ENCODE assay signal across 8 cellular contexts in the genomic region with DNA sequence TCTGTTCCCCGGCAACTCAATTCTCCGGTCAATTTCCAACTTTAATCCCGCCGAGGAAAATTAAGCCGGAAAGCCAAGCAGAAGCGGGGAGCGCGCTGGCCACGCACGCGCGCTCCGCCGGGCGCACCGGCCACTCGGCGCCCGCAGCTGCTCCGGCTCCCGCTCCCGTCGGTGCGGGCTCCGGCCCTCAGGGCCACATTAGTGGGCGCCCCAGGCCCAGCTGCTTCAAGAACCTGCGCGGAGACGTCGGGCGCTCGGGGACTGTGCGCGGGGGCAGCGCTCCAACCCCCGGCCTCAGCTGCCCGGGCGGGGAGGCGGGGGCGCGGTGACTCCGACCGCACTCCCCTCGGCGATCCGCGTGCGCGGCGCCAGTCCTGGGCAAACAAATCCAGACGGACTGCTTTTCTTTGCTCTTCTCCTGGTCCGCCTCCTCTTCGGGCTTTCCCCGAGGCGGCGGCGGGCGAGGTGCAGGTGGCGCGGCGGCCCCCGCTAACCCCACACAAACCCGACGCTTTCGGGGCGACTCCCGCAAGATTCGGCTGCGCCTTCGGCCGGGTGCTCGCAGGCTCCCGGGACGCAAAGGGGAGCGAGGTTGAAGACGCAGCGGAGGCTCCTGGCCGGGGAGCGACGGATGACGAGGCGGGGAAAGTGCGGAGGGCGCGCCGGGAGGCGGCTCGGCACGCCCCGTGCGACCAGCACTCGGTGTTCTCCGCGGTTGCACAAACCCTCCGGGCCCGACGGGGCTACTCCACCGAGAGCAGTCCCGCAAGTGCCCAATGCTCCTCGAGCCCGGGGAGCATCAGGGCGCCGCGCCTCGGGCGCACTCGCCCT. TPM values are rescaled to one million over a fixed set of nuclear protein-coding genes. Genes with fewer than 3 reads are reported as not detected.
DNase-seq lines count a peak whose midpoint lies in the region; ATAC-seq, FAIRE-seq and TF ChIP-seq lines count a peak whose summit lies in the region.
"Not testable (repeated sequence)": the region's sequence is repeated elsewhere in the genome, so short reads cannot be mapped to it uniquely, and the experiment has no call there.

No MANE protein-coding gene starts in this region.

- H3K27ac Mint-ChIP-seq in natural killer cell = peak overlapping the region; percentile 93 to 95

- H2AFZ ChIP-seq in DND-41 (ENCODE audit: low read depth, low read length) = peak overlapping the region; percentile 83
- H2AFZ ChIP-seq in KMS-11 (ENCODE audit: low read depth) = peak overlapping the region; percentile 81

- intact Hi-C loops in heart left ventricle (cut with DNase I) = loop anchor here in 9 of 10 donors (2.0 to 10.0 kb wide), 10 partner anchors 76 to 806 kb away; no protein-coding TSS in a partner anchor
- intact Hi-C loops in natural killer cell (cut with micrococcal nuclease) = loop anchor here (5.0 kb wide), 2 partner anchors 66 to 151 kb away; no protein-coding TSS in a partner anchor

- H3K27ac ChIP-seq in DND-41 (ENCODE audit: low read length) (peak overlapping the region; percentile 70), VCaP (peak overlapping the region; percentile 64), brain microvascular endothelial cell (peak overlapping the region; percentile 73), heart left ventricle (peak overlapping the region; percentile 73 to 91 (median 81)), stomach smooth muscle (ENCODE audit: low read length) (peak overlapping the region; percentile 78)
- H3K27ac ChIP-seq in KMS-11 = not testable (repeated sequence)

- WGBS in heart left ventricle, 4 donors = 1% methylated on average over 33 to 107 of the region's 107 CpGs

- H3K9me3 Mint-ChIP-seq in natural killer cell = not testable (repeated sequence)

- peak overlapping the region; percentile 99 for H3K4me3 Mint-ChIP-seq in natural killer cell

- in situ Hi-C loops in brain microvascular endothelial cell (cut with HindIII; ENCODE audit: low pct_ligation_motif_present, low sequenced_read_pairs) = not testable (repeated sequence)

- H3K27me3 Mint-ChIP-seq in natural killer cell (ENCODE audit: low read depth in 2 of 2) = not testable (repeated sequence)

- H4K20me1 ChIP-seq in DND-41 (ENCODE audit: insufficient read depth, low read length) = peaks cover 20% of the 10 kb centered on the region; the same call in 1 of the 2 replicates
- not testable (repeated sequence) for H4K20me1 ChIP-seq in KMS-11 (ENCODE audit: insufficient read depth)

- DNase-seq in DND-41 (peak; percentile 39), H54 (ENCODE audit: insufficient read length, low spot score) (peak; percentile 44), brain microvascular endothelial cell (peak; percentile 14), heart left ventricle (peak; percentile 27 to 77 (median 59)), natural killer cell (peak; percentile 49)

- FAIRE-seq in H54 (lab: Jason Lieb, UNC) = not testable (repeated sequence)

- not testable (repeated sequence) for H3K36me3 ChIP-seq in DND-41 (ENCODE audit: insufficient read depth, low read length); KMS-11 (ENCODE audit: insufficient read depth); brain microvascular endothelial cell (replicated peaks); stomach smooth muscle (ENCODE audit: control insufficient read depth in 2 of 2, insufficient read depth in 2 of 2, low read length in 2 of 2)
- peaks cover 0 to 13% (median 0%) of the 10 kb centered on the region in 9 donors for H3K36me3 ChIP-seq in heart left ventricle

- peak overlapping the region; percentile 49 to 72; a peak in 3 of 4 replicates for H3K4me3 ChIP-seq in DND-41 (ENCODE audit: low read depth in 1 of 2, low read length in 2 of 2)
- not testable (repeated sequence) for H3K4me3 ChIP-seq in KMS-11 (IDR thresholded peaks at IDR 0.05; ENCODE audit: insufficient read depth, low read depth, low read length)
- H3K4me3 ChIP-seq in brain microvascular endothelial cell (ENCODE audit: low read depth, low read length) = peak overlapping the region; percentile 79
- peak overlapping the region; percentile 62 to 80 (median 70) for H3K4me3 ChIP-seq in heart left ventricle
- peak overlapping the region; percentile 73 to 89 for H3K4me3 ChIP-seq in stomach smooth muscle (ENCODE audit: low read length in 2 of 2)

- H3K4me1 ChIP-seq in DND-41 (ENCODE audit: insufficient read depth, low read length) (peaks cover 62% of the 10 kb centered on the region), KMS-11 (ENCODE audit: low read depth, poor library complexity, severe bottlenecking) (peaks cover 17% of the 10 kb centered on the region), heart left ventricle (peaks cover 0 to 42% (median 15%) of the 10 kb centered on the region in 12 donors)
- not testable (repeated sequence) for H3K4me1 ChIP-seq in stomach smooth muscle (ENCODE audit: control insufficient read depth, insufficient read depth, low read length)

- H3K36me3 Mint-ChIP-seq in natural killer cell = not testable (repeated sequence)

- ATAC-seq in DND-41 (ENCODE audit: insufficient read depth, low read depth) (peak; percentile 37), heart left ventricle (peak in 2 of 4 donors; percentile 22 to 28), natural killer cell (peak; percentile 13 to 38 (median 22))

- H3K4me2 ChIP-seq in DND-41 (ENCODE audit: insufficient read depth, low read length) = peak overlapping the region; percentile 82
- H3K4me2 ChIP-seq in KMS-11 = peak overlapping the region; percentile 94

- H3K4me1 Mint-ChIP-seq in natural killer cell = peaks cover 5 to 17% of the 10 kb centered on the region in 2 donors

- peaks cover 17% of the 10 kb centered on the region for H3K79me2 ChIP-seq in DND-41 (ENCODE audit: insufficient read depth, low read length)
- H3K79me2 ChIP-seq in KMS-11 (ENCODE audit: insufficient read depth, low read depth) = not testable (repeated sequence)

- not testable (repeated sequence) for H3K9me3 ChIP-seq in DND-41 (ENCODE audit: insufficient read depth, low read length, severe bottlenecking); heart left ventricle; stomach smooth muscle (ENCODE audit: control insufficient read depth in 2 of 2, low read length in 2 of 2)

- TF ChIP-seq CTCF in DND-41 (IDR thresholded peaks at IDR 0.05; ENCODE audit: borderline replicate concordance, extremely low read depth, low read length, poor library complexity, severe bottlenecking); KMS-11 (conservative IDR thresholded peaks at IDR 0.05; ENCODE audit: low read depth, low read length); VCaP (conservative IDR thresholded peaks at IDR 0.05); brain microvascular endothelial cell (IDR thresholded peaks at IDR 0.05; ENCODE audit: low read depth, low read length, missing control alignments); heart left ventricle (IDR thresholded peaks at IDR 0.05); natural killer cell (IDR thresholded peaks at IDR 0.05): not testable (repeated sequence)

- TF ChIP-seq POLR2A in H54 (IDR thresholded peaks at IDR 0.05; ENCODE audit: low read depth, low read length); heart left ventricle (IDR thresholded peaks at IDR 0.05): not testable (repeated sequence)

- peak overlapping the region; percentile 67 for H3K9ac ChIP-seq in DND-41 (ENCODE audit: low read depth, low read length)
- peak overlapping the region; percentile 49 for H3K9ac ChIP-seq in KMS-11
- H3K9ac ChIP-seq in stomach smooth muscle (ENCODE audit: low read length in 2 of 2) = peak overlapping the region; percentile 83 to 84

- not testable (repeated sequence) for H3K27me3 ChIP-seq in DND-41 (ENCODE audit: insufficient read depth, low read length, poor library complexity); KMS-11 (ENCODE audit: insufficient read depth, low read depth); brain microvascular endothelial cell (replicated peaks); heart left ventricle; stomach smooth muscle (ENCODE audit: control insufficient read depth in 1 of 2, insufficient read depth in 2 of 2, low read length in 2 of 2)

RNA-seq across cellular contexts. Expression of a gene that starts 0.9 kb away (rescaled TPM):
- total RNA-seq in heart left ventricle (10 to 100 TPM in 5 of 9 donors, 1 to 10 TPM in 4; 6.2 to 25.4 (median 12.0) TPM), natural killer cell (10 to 100 TPM; 38.8 to 58.9 (median 44.5) TPM)
- polyA plus RNA-seq in heart left ventricle = 1 to 10 TPM; 7.9 to 9.6 TPM
